1 cellular context compared by ENCODE assay signal in genomic region chr20:46992640-46993035, GRCh38.
TF ChIP-seq lines count a peak whose summit lies in the region.

No MANE protein-coding gene starts in this region.

TF ChIP-seq in GM23338, 12 proteins besides CTCF, POLR2A, EP300 and RAD21 (continued from another document):
- TF ChIP-seq, protein P1, sequence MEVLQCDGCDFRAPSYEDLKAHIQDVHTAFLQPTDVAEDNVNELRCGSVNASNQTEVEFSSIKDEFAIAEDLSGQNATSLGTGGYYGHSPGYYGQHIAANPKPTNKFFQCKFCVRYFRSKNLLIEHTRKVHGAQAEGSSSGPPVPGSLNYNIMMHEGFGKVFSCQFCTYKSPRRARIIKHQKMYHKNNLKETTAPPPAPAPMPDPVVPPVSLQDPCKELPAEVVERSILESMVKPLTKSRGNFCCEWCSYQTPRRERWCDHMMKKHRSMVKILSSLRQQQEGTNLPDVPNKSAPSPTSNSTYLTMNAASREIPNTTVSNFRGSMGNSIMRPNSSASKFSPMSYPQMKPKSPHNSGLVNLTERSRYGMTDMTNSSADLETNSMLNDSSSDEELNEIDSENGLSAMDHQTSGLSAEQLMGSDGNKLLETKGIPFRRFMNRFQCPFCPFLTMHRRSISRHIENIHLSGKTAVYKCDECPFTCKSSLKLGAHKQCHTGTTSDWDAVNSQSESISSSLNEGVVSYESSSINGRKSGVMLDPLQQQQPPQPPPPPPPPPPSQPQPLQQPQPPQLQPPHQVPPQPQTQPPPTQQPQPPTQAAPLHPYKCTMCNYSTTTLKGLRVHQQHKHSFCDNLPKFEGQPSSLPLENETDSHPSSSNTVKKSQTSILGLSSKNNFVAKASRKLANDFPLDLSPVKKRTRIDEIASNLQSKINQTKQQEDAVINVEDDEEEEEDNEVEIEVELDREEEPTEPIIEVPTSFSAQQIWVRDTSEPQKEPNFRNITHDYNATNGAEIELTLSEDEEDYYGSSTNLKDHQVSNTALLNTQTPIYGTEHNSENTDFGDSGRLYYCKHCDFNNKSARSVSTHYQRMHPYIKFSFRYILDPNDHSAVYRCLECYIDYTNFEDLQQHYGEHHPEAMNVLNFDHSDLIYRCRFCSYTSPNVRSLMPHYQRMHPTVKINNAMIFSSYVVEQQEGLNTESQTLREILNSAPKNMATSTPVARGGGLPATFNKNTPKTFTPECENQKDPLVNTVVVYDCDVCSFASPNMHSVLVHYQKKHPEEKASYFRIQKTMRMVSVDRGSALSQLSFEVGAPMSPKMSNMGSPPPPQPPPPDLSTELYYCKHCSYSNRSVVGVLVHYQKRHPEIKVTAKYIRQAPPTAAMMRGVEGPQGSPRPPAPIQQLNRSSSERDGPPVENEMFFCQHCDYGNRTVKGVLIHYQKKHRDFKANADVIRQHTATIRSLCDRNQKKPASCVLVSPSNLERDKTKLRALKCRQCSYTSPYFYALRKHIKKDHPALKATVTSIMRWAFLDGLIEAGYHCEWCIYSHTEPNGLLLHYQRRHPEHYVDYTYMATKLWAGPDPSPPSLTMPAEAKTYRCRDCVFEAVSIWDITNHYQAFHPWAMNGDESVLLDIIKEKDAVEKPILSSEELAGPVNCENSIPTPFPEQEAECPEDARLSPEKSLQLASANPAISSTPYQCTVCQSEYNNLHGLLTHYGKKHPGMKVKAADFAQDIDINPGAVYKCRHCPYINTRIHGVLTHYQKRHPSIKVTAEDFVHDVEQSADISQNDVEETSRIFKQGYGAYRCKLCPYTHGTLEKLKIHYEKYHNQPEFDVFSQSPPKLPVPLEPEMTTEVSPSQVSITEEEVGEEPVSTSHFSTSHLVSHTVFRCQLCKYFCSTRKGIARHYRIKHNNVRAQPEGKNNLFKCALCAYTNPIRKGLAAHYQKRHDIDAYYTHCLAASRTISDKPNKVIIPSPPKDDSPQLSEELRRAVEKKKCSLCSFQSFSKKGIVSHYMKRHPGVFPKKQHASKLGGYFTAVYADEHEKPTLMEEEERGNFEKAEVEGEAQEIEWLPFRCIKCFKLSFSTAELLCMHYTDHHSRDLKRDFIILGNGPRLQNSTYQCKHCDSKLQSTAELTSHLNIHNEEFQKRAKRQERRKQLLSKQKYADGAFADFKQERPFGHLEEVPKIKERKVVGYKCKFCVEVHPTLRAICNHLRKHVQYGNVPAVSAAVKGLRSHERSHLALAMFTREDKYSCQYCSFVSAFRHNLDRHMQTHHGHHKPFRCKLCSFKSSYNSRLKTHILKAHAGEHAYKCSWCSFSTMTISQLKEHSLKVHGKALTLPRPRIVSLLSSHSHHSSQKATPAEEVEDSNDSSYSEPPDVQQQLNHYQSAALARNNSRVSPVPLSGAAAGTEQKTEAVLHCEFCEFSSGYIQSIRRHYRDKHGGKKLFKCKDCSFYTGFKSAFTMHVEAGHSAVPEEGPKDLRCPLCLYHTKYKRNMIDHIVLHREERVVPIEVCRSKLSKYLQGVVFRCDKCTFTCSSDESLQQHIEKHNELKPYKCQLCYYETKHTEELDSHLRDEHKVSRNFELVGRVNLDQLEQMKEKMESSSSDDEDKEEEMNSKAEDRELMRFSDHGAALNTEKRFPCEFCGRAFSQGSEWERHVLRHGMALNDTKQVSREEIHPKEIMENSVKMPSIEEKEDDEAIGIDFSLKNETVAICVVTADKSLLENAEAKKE (CRISPR knock-in tag; IDR thresholded peaks at IDR 0.05) = no peak
- no peak for TF ChIP-seq ZNF114 (CRISPR knock-in tag; IDR thresholded peaks at IDR 0.05)
- TF ChIP-seq, protein P2, sequence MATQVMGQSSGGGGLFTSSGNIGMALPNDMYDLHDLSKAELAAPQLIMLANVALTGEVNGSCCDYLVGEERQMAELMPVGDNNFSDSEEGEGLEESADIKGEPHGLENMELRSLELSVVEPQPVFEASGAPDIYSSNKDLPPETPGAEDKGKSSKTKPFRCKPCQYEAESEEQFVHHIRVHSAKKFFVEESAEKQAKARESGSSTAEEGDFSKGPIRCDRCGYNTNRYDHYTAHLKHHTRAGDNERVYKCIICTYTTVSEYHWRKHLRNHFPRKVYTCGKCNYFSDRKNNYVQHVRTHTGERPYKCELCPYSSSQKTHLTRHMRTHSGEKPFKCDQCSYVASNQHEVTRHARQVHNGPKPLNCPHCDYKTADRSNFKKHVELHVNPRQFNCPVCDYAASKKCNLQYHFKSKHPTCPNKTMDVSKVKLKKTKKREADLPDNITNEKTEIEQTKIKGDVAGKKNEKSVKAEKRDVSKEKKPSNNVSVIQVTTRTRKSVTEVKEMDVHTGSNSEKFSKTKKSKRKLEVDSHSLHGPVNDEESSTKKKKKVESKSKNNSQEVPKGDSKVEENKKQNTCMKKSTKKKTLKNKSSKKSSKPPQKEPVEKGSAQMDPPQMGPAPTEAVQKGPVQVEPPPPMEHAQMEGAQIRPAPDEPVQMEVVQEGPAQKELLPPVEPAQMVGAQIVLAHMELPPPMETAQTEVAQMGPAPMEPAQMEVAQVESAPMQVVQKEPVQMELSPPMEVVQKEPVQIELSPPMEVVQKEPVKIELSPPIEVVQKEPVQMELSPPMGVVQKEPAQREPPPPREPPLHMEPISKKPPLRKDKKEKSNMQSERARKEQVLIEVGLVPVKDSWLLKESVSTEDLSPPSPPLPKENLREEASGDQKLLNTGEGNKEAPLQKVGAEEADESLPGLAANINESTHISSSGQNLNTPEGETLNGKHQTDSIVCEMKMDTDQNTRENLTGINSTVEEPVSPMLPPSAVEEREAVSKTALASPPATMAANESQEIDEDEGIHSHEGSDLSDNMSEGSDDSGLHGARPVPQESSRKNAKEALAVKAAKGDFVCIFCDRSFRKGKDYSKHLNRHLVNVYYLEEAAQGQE (IDR thresholded peaks at IDR 0.05; ENCODE audit: unreplicated experiment) = no peak
- TF ChIP-seq EZH2phosphoT487 (IDR thresholded peaks at IDR 0.05; ENCODE audit: unreplicated experiment) = no peak
- no peak for TF ChIP-seq ETS1 (IDR thresholded peaks at IDR 0.05)
TF ChIP-seq in GM23338: peak in this region for 0.
